1 cellular context compared by ENCODE assay signal in the genomic region with DNA sequence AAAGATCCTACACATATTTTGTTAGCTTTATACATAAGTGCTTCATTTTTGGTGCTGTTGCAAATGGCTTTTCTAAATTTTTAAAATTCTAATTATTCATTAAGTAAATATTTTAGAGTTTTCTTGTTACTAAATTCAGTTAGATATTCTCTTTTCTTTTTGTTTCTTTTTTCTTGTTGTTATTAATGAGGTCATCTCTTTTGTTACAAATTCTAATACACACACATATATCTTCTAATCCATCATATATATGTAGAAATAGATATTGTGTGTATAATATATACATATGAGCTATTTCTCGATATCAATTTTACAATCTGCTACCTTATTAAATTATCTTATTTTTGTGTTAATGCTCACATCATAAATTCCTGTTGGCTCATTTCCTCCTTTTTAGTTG.
TF ChIP-seq lines count a peak whose summit lies in the region.

No MANE protein-coding gene starts in this region.

TF ChIP-seq in GM23338, 12 proteins besides CTCF, POLR2A, EP300 and RAD21 (continued from another document):
- TF ChIP-seq, protein P1, sequence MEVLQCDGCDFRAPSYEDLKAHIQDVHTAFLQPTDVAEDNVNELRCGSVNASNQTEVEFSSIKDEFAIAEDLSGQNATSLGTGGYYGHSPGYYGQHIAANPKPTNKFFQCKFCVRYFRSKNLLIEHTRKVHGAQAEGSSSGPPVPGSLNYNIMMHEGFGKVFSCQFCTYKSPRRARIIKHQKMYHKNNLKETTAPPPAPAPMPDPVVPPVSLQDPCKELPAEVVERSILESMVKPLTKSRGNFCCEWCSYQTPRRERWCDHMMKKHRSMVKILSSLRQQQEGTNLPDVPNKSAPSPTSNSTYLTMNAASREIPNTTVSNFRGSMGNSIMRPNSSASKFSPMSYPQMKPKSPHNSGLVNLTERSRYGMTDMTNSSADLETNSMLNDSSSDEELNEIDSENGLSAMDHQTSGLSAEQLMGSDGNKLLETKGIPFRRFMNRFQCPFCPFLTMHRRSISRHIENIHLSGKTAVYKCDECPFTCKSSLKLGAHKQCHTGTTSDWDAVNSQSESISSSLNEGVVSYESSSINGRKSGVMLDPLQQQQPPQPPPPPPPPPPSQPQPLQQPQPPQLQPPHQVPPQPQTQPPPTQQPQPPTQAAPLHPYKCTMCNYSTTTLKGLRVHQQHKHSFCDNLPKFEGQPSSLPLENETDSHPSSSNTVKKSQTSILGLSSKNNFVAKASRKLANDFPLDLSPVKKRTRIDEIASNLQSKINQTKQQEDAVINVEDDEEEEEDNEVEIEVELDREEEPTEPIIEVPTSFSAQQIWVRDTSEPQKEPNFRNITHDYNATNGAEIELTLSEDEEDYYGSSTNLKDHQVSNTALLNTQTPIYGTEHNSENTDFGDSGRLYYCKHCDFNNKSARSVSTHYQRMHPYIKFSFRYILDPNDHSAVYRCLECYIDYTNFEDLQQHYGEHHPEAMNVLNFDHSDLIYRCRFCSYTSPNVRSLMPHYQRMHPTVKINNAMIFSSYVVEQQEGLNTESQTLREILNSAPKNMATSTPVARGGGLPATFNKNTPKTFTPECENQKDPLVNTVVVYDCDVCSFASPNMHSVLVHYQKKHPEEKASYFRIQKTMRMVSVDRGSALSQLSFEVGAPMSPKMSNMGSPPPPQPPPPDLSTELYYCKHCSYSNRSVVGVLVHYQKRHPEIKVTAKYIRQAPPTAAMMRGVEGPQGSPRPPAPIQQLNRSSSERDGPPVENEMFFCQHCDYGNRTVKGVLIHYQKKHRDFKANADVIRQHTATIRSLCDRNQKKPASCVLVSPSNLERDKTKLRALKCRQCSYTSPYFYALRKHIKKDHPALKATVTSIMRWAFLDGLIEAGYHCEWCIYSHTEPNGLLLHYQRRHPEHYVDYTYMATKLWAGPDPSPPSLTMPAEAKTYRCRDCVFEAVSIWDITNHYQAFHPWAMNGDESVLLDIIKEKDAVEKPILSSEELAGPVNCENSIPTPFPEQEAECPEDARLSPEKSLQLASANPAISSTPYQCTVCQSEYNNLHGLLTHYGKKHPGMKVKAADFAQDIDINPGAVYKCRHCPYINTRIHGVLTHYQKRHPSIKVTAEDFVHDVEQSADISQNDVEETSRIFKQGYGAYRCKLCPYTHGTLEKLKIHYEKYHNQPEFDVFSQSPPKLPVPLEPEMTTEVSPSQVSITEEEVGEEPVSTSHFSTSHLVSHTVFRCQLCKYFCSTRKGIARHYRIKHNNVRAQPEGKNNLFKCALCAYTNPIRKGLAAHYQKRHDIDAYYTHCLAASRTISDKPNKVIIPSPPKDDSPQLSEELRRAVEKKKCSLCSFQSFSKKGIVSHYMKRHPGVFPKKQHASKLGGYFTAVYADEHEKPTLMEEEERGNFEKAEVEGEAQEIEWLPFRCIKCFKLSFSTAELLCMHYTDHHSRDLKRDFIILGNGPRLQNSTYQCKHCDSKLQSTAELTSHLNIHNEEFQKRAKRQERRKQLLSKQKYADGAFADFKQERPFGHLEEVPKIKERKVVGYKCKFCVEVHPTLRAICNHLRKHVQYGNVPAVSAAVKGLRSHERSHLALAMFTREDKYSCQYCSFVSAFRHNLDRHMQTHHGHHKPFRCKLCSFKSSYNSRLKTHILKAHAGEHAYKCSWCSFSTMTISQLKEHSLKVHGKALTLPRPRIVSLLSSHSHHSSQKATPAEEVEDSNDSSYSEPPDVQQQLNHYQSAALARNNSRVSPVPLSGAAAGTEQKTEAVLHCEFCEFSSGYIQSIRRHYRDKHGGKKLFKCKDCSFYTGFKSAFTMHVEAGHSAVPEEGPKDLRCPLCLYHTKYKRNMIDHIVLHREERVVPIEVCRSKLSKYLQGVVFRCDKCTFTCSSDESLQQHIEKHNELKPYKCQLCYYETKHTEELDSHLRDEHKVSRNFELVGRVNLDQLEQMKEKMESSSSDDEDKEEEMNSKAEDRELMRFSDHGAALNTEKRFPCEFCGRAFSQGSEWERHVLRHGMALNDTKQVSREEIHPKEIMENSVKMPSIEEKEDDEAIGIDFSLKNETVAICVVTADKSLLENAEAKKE (CRISPR knock-in tag; IDR thresholded peaks at IDR 0.05), result no peak
- TF ChIP-seq ZNF331 (CRISPR knock-in tag; IDR thresholded peaks at IDR 0.05; ENCODE audit: low read depth) (no peak), NANOG (IDR thresholded peaks at IDR 0.05; ENCODE audit: borderline replicate concordance) (no peak), EZH2 (IDR thresholded peaks at IDR 0.05; ENCODE audit: low read depth, unreplicated experiment) (no peak), JUNB (IDR thresholded peaks at IDR 0.05; ENCODE audit: unreplicated experiment) (no peak), POLR2AphosphoS5 (IDR thresholded peaks at IDR 0.05; ENCODE audit: low read depth) (no peak), EZH2phosphoT487 (IDR thresholded peaks at IDR 0.05; ENCODE audit: unreplicated experiment) (no peak), CREB1 (CRISPR knock-in tag; IDR thresholded peaks at IDR 0.05; ENCODE audit: low read depth) (no peak), ZNF114 (CRISPR knock-in tag; IDR thresholded peaks at IDR 0.05) (no peak)
- TF ChIP-seq, protein P2, sequence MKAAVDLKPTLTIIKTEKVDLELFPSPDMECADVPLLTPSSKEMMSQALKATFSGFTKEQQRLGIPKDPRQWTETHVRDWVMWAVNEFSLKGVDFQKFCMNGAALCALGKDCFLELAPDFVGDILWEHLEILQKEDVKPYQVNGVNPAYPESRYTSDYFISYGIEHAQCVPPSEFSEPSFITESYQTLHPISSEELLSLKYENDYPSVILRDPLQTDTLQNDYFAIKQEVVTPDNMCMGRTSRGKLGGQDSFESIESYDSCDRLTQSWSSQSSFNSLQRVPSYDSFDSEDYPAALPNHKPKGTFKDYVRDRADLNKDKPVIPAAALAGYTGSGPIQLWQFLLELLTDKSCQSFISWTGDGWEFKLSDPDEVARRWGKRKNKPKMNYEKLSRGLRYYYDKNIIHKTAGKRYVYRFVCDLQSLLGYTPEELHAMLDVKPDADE (IDR thresholded peaks at IDR 0.05), result no peak
